In genomic region chr19:38654478-38655079, GRCh38 we compare ENCODE assay signal across 8 cellular contexts. TPM values are rescaled to one million over a fixed set of nuclear protein-coding genes. Genes with fewer than 3 reads are reported as not detected.
DNase-seq lines count a peak whose midpoint lies in the region; ATAC-seq and TF ChIP-seq lines count a peak whose summit lies in the region.

No MANE protein-coding gene starts in this region.

- H3K9ac ChIP-seq in skeletal muscle satellite cell (ENCODE audit: low read depth, low read length): peak overlapping the region; percentile 99

- H3K27me3 Mint-ChIP-seq in HFFc6 (ENCODE audit: insufficient read depth): peaks cover 12% of the 10 kb centered on the region
- H3K27me3 Mint-ChIP-seq in WTC11 (ENCODE audit: low read depth): no peaks in the 10 kb centered on the region

- H3K9me3 ChIP-seq in gastroesophageal sphincter (no peaks in the 10 kb centered on the region), skeletal muscle satellite cell (replicated peaks; ENCODE audit: low read length) (no peaks in the 10 kb centered on the region)

- H3K4me3 Mint-ChIP-seq in HFFc6: peak overlapping the region; percentile 68
- H3K4me3 Mint-ChIP-seq in WTC11: peak overlapping the region; percentile 12; the same call in 1 of the 2 replicates

- H3K27ac Mint-ChIP-seq in HFFc6 (peak overlapping the region; percentile 99), WTC11 (peak overlapping the region; percentile 87)

- POLR2A ChIA-PET in WTC11 (lab: Charles Lee): interaction anchor here (0.6 to 1.4 kb wide), 2 partner anchors 9 to 447 kb away, joined by 3 read pairs; no protein-coding TSS in a partner anchor

- H3K36me3 ChIP-seq in gastroesophageal sphincter (peaks cover 0 to 3% of the 10 kb centered on the region in 2 donors), skeletal muscle satellite cell (ENCODE audit: insufficient read depth, low read length) (peaks cover 32% of the 10 kb centered on the region)

- no peak for TF ChIP-seq EP300 in gastroesophageal sphincter (IDR thresholded peaks at IDR 0.05)

- H3K9me3 Mint-ChIP-seq in HFFc6: no peaks in the 10 kb centered on the region
- no peaks in the 10 kb centered on the region for H3K9me3 Mint-ChIP-seq in WTC11

- H3K4me1 Mint-ChIP-seq in HFFc6 (ENCODE audit: low read depth) (peaks cover 100% of the 10 kb centered on the region), WTC11 (peaks cover 98% of the 10 kb centered on the region)

- DNase-seq in HFFc6: peak; percentile 69
- no peak for DNase-seq in WTC11 (ENCODE audit: low spot score)

- H3K36me3 Mint-ChIP-seq in HFFc6 (ENCODE audit: low read depth): peaks cover 58% of the 10 kb centered on the region
- peaks cover 14% of the 10 kb centered on the region for H3K36me3 Mint-ChIP-seq in WTC11

- no peaks in the 10 kb centered on the region for H3K27me3 ChIP-seq in gastroesophageal sphincter
- no peaks in the 10 kb centered on the region for H3K27me3 ChIP-seq in skeletal muscle satellite cell (ENCODE audit: control insufficient read depth, insufficient read depth, low read length)

- ATAC-seq in WTC11 (no peak), gastroesophageal sphincter (no peak), HG02981 (IDR thresholded peaks at IDR 0.05; ENCODE audit: unreplicated experiment) (no peak), GM21528 (IDR thresholded peaks at IDR 0.05; ENCODE audit: low FRiP score, unreplicated experiment) (no peak), GM19035 (IDR thresholded peaks at IDR 0.05; ENCODE audit: unreplicated experiment) (no peak), HG03196 (IDR thresholded peaks at IDR 0.05; ENCODE audit: unreplicated experiment) (no peak)

- CTCF ChIA-PET in WTC11 (lab: Charles Lee): interaction anchor here (1.5 to 1.6 kb wide), 2 partner anchors 20 to 31 kb away, joined by 4 read pairs; no protein-coding TSS in a partner anchor

- WGBS in gastroesophageal sphincter (ENCODE audit: low coverage in 1 of 2), 2 donors: 9 to 15% methylated on average over 4 to 10 of the region's 10 CpGs

- TF ChIP-seq POLR2A in gastroesophageal sphincter (IDR thresholded peaks at IDR 0.05): no peak

- TF ChIP-seq CTCF in HFFc6 (IDR thresholded peaks at IDR 0.05) (no peak), WTC11 (IDR thresholded peaks at IDR 0.05) (no peak), gastroesophageal sphincter (IDR thresholded peaks at IDR 0.05) (no peak)

- peak overlapping the region; percentile 95 to 97 (median 96) for H3K27ac ChIP-seq in gastroesophageal sphincter

- H3K4me2 ChIP-seq in skeletal muscle satellite cell (ENCODE audit: low read length): peak overlapping the region; percentile 97

- no peak overlapping the region for H3K4me3 ChIP-seq in gastroesophageal sphincter
- H3K4me3 ChIP-seq in skeletal muscle satellite cell (ENCODE audit: low read length): no peak overlapping the region

- H3K4me1 ChIP-seq in gastroesophageal sphincter (peaks cover 32 to 98% (median 64%) of the 10 kb centered on the region in 3 donors), skeletal muscle satellite cell (ENCODE audit: control insufficient read depth, insufficient read depth, low read length) (peaks cover 95% of the 10 kb centered on the region)

TF ChIP-seq in WTC11, 78 proteins besides CTCF, POLR2A, EP300 and RAD21:
- TF ChIP-seq ESRRA (CRISPR knock-in tag; IDR thresholded peaks at IDR 0.05; ENCODE audit: borderline replicate concordance) (no peak), ZNF121 (CRISPR knock-in tag; IDR thresholded peaks at IDR 0.05) (no peak), GRHL2 (CRISPR knock-in tag; IDR thresholded peaks at IDR 0.05; ENCODE audit: insufficient replicate concordance, severe bottlenecking) (no peak), MYBL2 (CRISPR knock-in tag; IDR thresholded peaks at IDR 0.05) (no peak), NFE2L1 (CRISPR knock-in tag; IDR thresholded peaks at IDR 0.05) (no peak), SMAD3 (CRISPR knock-in tag; IDR thresholded peaks at IDR 0.05; ENCODE audit: borderline replicate concordance) (no peak), ZMAT4 (CRISPR knock-in tag; IDR thresholded peaks at IDR 0.05) (no peak), RELA (CRISPR knock-in tag; IDR thresholded peaks at IDR 0.05; ENCODE audit: borderline replicate concordance) (no peak)

RNA-seq across cellular contexts. Expression of gene ACTN4, which starts 7.1 kb away (rescaled TPM):
- total RNA-seq in HFFc6 (2021; fragmentation: NEBNext Ultra II Directional; extraction: Animal tissue kit (Norgen Biotek cat#: 25700)): 1,000 to 10,000 TPM in 5 of 6 experiments, 100 to 1,000 TPM in 1; 972 to 1,299 (median 1,250) TPM
- total RNA-seq in WTC11 (2021): 484 to 511 TPM (median 506 TPM) in 3 replicates
- 100 to 1,000 TPM; 337 to 938 (median 507) TPM for total RNA-seq in gastroesophageal sphincter
- total RNA-seq in skeletal muscle satellite cell (2012; rRNA removed): 162 and 238 TPM in 2 replicates

RNA-seq across cellular contexts. Expression of gene EIF3K, which starts 35.6 kb away (rescaled TPM):
- total RNA-seq in HFFc6 (2021; fragmentation: NEBNext Ultra II Directional; extraction: Animal tissue kit (Norgen Biotek cat#: 25700)): 100 to 1,000 TPM; 227 to 241 (median 238) TPM
- total RNA-seq in WTC11 (2021): 389 to 416 TPM (median 410 TPM) in 3 replicates
- total RNA-seq in gastroesophageal sphincter: 100 to 1,000 TPM; 392 to 489 (median 414) TPM
- total RNA-seq in skeletal muscle satellite cell (2012; rRNA removed): 591 and 1,054 TPM in 2 replicates

RNA-seq across cellular contexts. Expression of gene MAP4K1, which starts 36.8 kb away (rescaled TPM):
- under 1 TPM in 3 of 6 experiments, not detected in 3; 0.27 to 0.74 (median 0.28) TPM for total RNA-seq in HFFc6 (2021; fragmentation: NEBNext Ultra II Directional; extraction: Animal tissue kit (Norgen Biotek cat#: 25700))
- total RNA-seq in WTC11 (2021): 14.0 to 25.0 TPM (median 24.5 TPM) in 3 replicates
- 10 to 100 TPM in 1 of 4 donors, 1 to 10 TPM in 2, under 1 TPM in 1; 0.62 to 16.1 (median 3.1) TPM for total RNA-seq in gastroesophageal sphincter
- 0.25 TPM in 1 of 2 replicates, not detected in the other for total RNA-seq in skeletal muscle satellite cell (2012; rRNA removed)
